16 cellular contexts compared by ENCODE assay signal in the genomic region with DNA sequence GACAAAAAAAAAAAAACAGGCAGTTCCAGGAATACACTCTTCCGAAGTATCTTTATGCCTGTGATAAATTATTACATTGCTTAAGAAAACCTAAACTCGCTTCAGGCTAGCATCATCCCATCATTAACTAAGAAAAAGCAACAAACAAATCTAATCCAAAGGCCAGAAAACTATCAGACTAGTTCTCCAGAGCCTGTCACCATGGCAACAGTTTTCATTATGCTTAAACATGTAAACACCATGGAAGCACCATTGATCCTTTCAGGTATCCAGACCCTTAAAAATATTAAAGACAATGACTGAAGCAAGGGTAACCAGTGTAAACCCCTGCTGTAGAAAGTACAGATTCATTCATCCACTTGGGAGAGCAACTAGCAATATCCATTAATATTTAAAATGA. TPM values are rescaled to one million over a fixed set of nuclear protein-coding genes. Genes with fewer than 3 reads are reported as not detected.
DNase-seq lines count a peak whose midpoint lies in the region; ATAC-seq and TF ChIP-seq lines count a peak whose summit lies in the region.
"Had no signal": no experiment of that assay in that cellular context is flagged by ENCODE, and none has a peak within 500 bp of the region (broad histone marks: within the 10 kb centered on the region; RNA-seq: fewer than 3 reads in every experiment).

No MANE protein-coding gene starts in this region.

- H3K4me1 Mint-ChIP-seq in activated CD8-positive, alpha-beta T cell treated with anti-CD3 and anti-CD28 coated beads, Interleukin-2, amount 10 ng/mL, durations not matched to agents 7 days and 5 days (ENCODE audit: low read depth) = peaks cover 60% of the 10 kb centered on the region

- CTCF ChIA-PET in activated CD8-positive, alpha-beta T cell treated with anti-CD3 and anti-CD28 coated beads, Interleukin-2, amount 10 ng/mL, durations not matched to agents 7 days and 5 days (lab: Charles Lee) = interaction anchor here (0.8 to 3.9 kb wide), 4 partner anchors 9 to 719 kb away, joined by 3 to 41 read pairs (median 3); a partner anchor contains a TSS

- H3K36me3 ChIP-seq in ACC112 (ENCODE audit: insufficient read depth, low read length) = peaks cover 14% of the 10 kb centered on the region
- peaks cover 8% of the 10 kb centered on the region for H3K36me3 ChIP-seq in right atrium auricular region

- ATAC-seq in activated CD8-positive, alpha-beta T cell treated with anti-CD3 and anti-CD28 coated beads, Interleukin-2, amount 10 ng/mL, durations not matched to agents 7 days and 5 days = peak; percentile 23
- no peak for ATAC-seq in GM18498 (IDR thresholded peaks at IDR 0.05; ENCODE audit: unreplicated experiment)
- ATAC-seq in HG03159 (IDR thresholded peaks at IDR 0.05; ENCODE audit: unreplicated experiment) = no peak
- ATAC-seq: CD8-positive, alpha-beta T cell; lower lobe of right lung; right cardiac atrium had no signal

- no peak overlapping the region for H3K4me3 Mint-ChIP-seq in activated CD8-positive, alpha-beta T cell treated with anti-CD3 and anti-CD28 coated beads, Interleukin-2, amount 10 ng/mL, durations not matched to agents 7 days and 5 days
- H3K4me3 Mint-ChIP-seq: CD8-positive, alpha-beta T cell; neural crest cell had no signal

- peaks cover 36% of the 10 kb centered on the region for H3K36me3 Mint-ChIP-seq in activated CD8-positive, alpha-beta T cell treated with anti-CD3 and anti-CD28 coated beads, Interleukin-2, amount 10 ng/mL, durations not matched to agents 7 days and 5 days (ENCODE audit: low read depth)

- peaks cover 80% of the 10 kb centered on the region for H3K79me2 ChIP-seq in ACC112 (ENCODE audit: control insufficient read depth, insufficient read depth, low read length, unreplicated experiment)

- H3K27me3 ChIP-seq in ACC112 (ENCODE audit: insufficient read depth, low read length) = no peaks in the 10 kb centered on the region
- H3K27me3 ChIP-seq in right atrium auricular region = no peaks in the 10 kb centered on the region

- H3K9me3 Mint-ChIP-seq in activated CD8-positive, alpha-beta T cell treated with anti-CD3 and anti-CD28 coated beads, Interleukin-2, amount 10 ng/mL, durations not matched to agents 7 days and 5 days (ENCODE audit: insufficient read depth) = no peaks in the 10 kb centered on the region
- H3K9me3 Mint-ChIP-seq: CD8-positive, alpha-beta T cell; neural crest cell had no signal

- H3K27ac ChIP-seq in ACC112 (ENCODE audit: low read depth, low read length) = peak overlapping the region; percentile 27; the same call in 1 of the 2 replicates
- H3K27ac ChIP-seq in right atrium auricular region = no peak overlapping the region
- H3K27ac ChIP-seq: lower lobe of right lung had no signal

- DNase-seq in NCI-H2196 (lab: John Stamatoyannopoulos, UW; ENCODE audit: unreplicated experiment) = peak; percentile 7
- no peak for DNase-seq in NCI-H2196 treated with DMSO at 0.1 percent for 48 hours (lab: John Stamatoyannopoulos, UW; ENCODE audit: unreplicated experiment)
- no peak for DNase-seq in activated CD8-positive, alpha-beta T cell treated with anti-CD3 and anti-CD28 coated beads, Interleukin-2, amount 10 ng/mL, durations not matched to agents 7 days and 5 days
- peak; percentile 29 for DNase-seq in fibroblast of peridontal ligament (ENCODE audit: extremely low read depth)
- DNase-seq in right atrium auricular region (ENCODE audit: low spot score) = no peak
- DNase-seq: activated gamma-delta T cell; CD8-positive, alpha-beta T cell; effector CD8-positive, alpha-beta T cell; foreskin melanocyte; lower lobe of right lung; right cardiac atrium; stimulated activated CD4-positive, alpha-beta T cell treated with anti-CD3 and anti-CD28 coated beads, Interleukin-1b, Interleukin-23, amount 100 ng/mL, for 48 hours had no signal

- peak overlapping the region; percentile 58 for H3K27ac Mint-ChIP-seq in activated CD8-positive, alpha-beta T cell treated with anti-CD3 and anti-CD28 coated beads, Interleukin-2, amount 10 ng/mL, durations not matched to agents 7 days and 5 days

- H3K4me1 ChIP-seq in ACC112 (ENCODE audit: control insufficient read depth, insufficient read depth, low read length, unreplicated experiment) (peaks cover 19% of the 10 kb centered on the region), right atrium auricular region (peaks cover 0 to 15% of the 10 kb centered on the region in 2 donors)

- POLR2A ChIA-PET in activated CD8-positive, alpha-beta T cell treated with anti-CD3 and anti-CD28 coated beads, Interleukin-2, amount 10 ng/mL, durations not matched to agents 7 days and 5 days (lab: Charles Lee) = no interaction called here

- TF ChIP-seq CTCF in right atrium auricular region (IDR thresholded peaks at IDR 0.05) = no peak

- no peaks in the 10 kb centered on the region for H3K9me3 ChIP-seq in right atrium auricular region
- H3K9me3 ChIP-seq: lower lobe of right lung had no signal

- H3K27me3 Mint-ChIP-seq in activated CD8-positive, alpha-beta T cell treated with anti-CD3 and anti-CD28 coated beads, Interleukin-2, amount 10 ng/mL, durations not matched to agents 7 days and 5 days (ENCODE audit: low read depth) = no peaks in the 10 kb centered on the region

- H3K4me3 ChIP-seq in ACC112 (ENCODE audit: low read depth, low read length) = no peak overlapping the region
- no peak overlapping the region for H3K4me3 ChIP-seq in right atrium auricular region
- H3K4me3 ChIP-seq: lower lobe of right lung had no signal

- H2AFZ ChIP-seq in ACC112 (ENCODE audit: low read length, unreplicated experiment) = no peak overlapping the region

RNA-seq across cellular contexts. Expression of a gene that starts 9.8 kb away (rescaled TPM):
- 100 to 1,000 TPM; 130 to 147 TPM for total RNA-seq in activated CD8-positive, alpha-beta T cell treated with anti-CD3 and anti-CD28 coated beads, Interleukin-2, amount 10 ng/mL, durations not matched to agents 7 days and 5 days
- 100 to 1,000 TPM; 250 to 251 TPM for total RNA-seq in right atrium auricular region

RNA-seq across cellular contexts. Expression of a gene that starts 18.9 kb away (rescaled TPM):
- total RNA-seq in activated CD8-positive, alpha-beta T cell treated with anti-CD3 and anti-CD28 coated beads, Interleukin-2, amount 10 ng/mL, durations not matched to agents 7 days and 5 days = 1 to 10 TPM; 8.0 to 8.5 TPM
- 10 to 100 TPM; 20.9 to 25.4 TPM for total RNA-seq in right atrium auricular region

Comparison
In these comparisons a context has a peak if more than half of its experiments do, and no peak if none do; other contexts are left out.
1. DNase-seq: peak in NCI-H2196 (single experiment) and fibroblast of peridontal ligament (single experiment); none in NCI-H2196 treated with DMSO at 0.1 percent for 48 hours (single experiment), activated CD8-positive, alpha-beta T cell treated with anti-CD3 and anti-CD28 coated beads, Interleukin-2, amount 10 ng/mL, durations not matched to agents 7 days and 5 days (single experiment) and right atrium auricular region (single experiment).